In genomic region chr5:165981721-165982120, GRCh38 we compare ENCODE assay signal across 26 cellular contexts.
"Had no signal": no experiment of that assay in that cellular context is flagged by ENCODE, and none has a peak within 500 bp of the region (broad histone marks: within the 10 kb centered on the region; RNA-seq: fewer than 3 reads in every experiment).

No MANE protein-coding gene starts in this region.

- H3K27me3 Mint-ChIP-seq: progenitor cell of endocrine pancreas; stimulated activated naive B cell treated with anti-CD40 and anti-IgM and Interleukin-4, amounts not matched to agents 10 μg/mL and 1 μg/mL and 100 μg/mL, for 72 hours had no signal

- H2AFZ ChIP-seq: neural progenitor cell had no signal

- H3K27ac Mint-ChIP-seq: immature natural killer cell; natural killer cell; nephron progenitor cell; neural progenitor cell; progenitor cell of endocrine pancreas; stimulated activated naive B cell treated with anti-CD40 and anti-IgM and Interleukin-4, amounts not matched to agents 10 μg/mL and 1 μg/mL and 100 μg/mL, for 72 hours had no signal

- H3K4me3 Mint-ChIP-seq: immature natural killer cell; natural killer cell; nephron progenitor cell; neural progenitor cell; stimulated activated naive B cell treated with anti-CD40 and anti-IgM and Interleukin-4, amounts not matched to agents 10 μg/mL and 1 μg/mL and 100 μg/mL, for 72 hours had no signal

- H3K4me1 Mint-ChIP-seq: immature natural killer cell; natural killer cell; nephron progenitor cell; neural progenitor cell; stimulated activated naive B cell treated with anti-CD40 and anti-IgM and Interleukin-4, amounts not matched to agents 10 μg/mL and 1 μg/mL and 100 μg/mL, for 72 hours had no signal

- DNase-seq: hypothalamus; immature natural killer cell; kidney; left colon; left lung; lower lobe of right lung; mammary epithelial cell; mesenchymal stem cell; natural killer cell; nephron progenitor cell; ovary; right lobe of liver; stimulated activated CD4-positive, alpha-beta T cell treated with anti-CD3 and anti-CD28 coated beads, Interleukin-12 subunit alpha, Interleukin-12 subunit beta, amount 100 ng/mL, for 4 hours; stimulated activated CD4-positive, alpha-beta T cell treated with anti-CD3 and anti-CD28 coated beads, Interleukin-15, amount 100 ng/mL, for 24 hours; stimulated activated CD4-positive, alpha-beta T cell treated with anti-CD3 and anti-CD28 coated beads, Interleukin-2, amount 100 ng/mL, for 24 hours; stimulated activated CD4-positive, alpha-beta T cell treated with anti-CD3 and anti-CD28 coated beads, Interleukin-4, amount 100 ng/mL, for 1 hour; stimulated activated naive B cell treated with anti-CD40 and anti-IgM and Interleukin-4, amounts not matched to agents 10 μg/mL and 1 μg/mL and 100 μg/mL, for 72 hours; stimulated activated naive CD8-positive, alpha-beta T cell treated with anti-CD3 and anti-CD28 coated beads, Interleukin-15, Interleukin-2, amounts not matched to agents 100 U/mL and 50 U/mL, for 24 hours; tibial artery; trophoblast cell; upper lobe of right lung had no signal

- H3K36me3 ChIP-seq: left lung, lower lobe of right lung, neural progenitor cell, ovary, right atrium auricular region, right lobe of liver, suprapubic skin, thoracic aorta, tibial artery, upper lobe of right lung had no signal

- H3K9me3 ChIP-seq: left lung, lower lobe of right lung, ovary, right atrium auricular region, right lobe of liver, suprapubic skin, thoracic aorta, tibial artery, upper lobe of right lung had no signal

- H3K4me3 ChIP-seq: left lung, lower lobe of right lung, neural progenitor cell, ovary, right atrium auricular region, right lobe of liver, suprapubic skin, thoracic aorta, tibial artery, upper lobe of right lung had no signal

- H3K27me3 ChIP-seq: left lung, neural progenitor cell, ovary, right atrium auricular region, right lobe of liver, suprapubic skin, tibial artery, upper lobe of right lung had no signal

- H3K9me3 Mint-ChIP-seq: nephron progenitor cell, neural progenitor cell had no signal

- H3K4me2 ChIP-seq: neural progenitor cell had no signal

- H3K36me3 Mint-ChIP-seq: immature natural killer cell; neural progenitor cell; stimulated activated naive B cell treated with anti-CD40 and anti-IgM and Interleukin-4, amounts not matched to agents 10 μg/mL and 1 μg/mL and 100 μg/mL, for 72 hours had no signal

- H3K9ac ChIP-seq: neural progenitor cell had no signal

- H3K4me1 ChIP-seq: left lung, lower lobe of right lung, neural progenitor cell, right atrium auricular region, right lobe of liver, suprapubic skin, tibial artery, upper lobe of right lung had no signal

- H3K27ac ChIP-seq: left lung, lower lobe of right lung, neural progenitor cell, ovary, right atrium auricular region, right lobe of liver, suprapubic skin, thoracic aorta, tibial artery, upper lobe of right lung had no signal

- ATAC-seq: left colon; left lung; lower lobe of right lung; natural killer cell; right lobe of liver; stimulated activated naive B cell treated with anti-CD40 and anti-IgM and Interleukin-4, amounts not matched to agents 10 μg/mL and 1 μg/mL and 100 μg/mL, for 72 hours; stimulated activated naive CD8-positive, alpha-beta T cell treated with anti-CD3 and anti-CD28 coated beads, Interleukin-15, Interleukin-2, amounts not matched to agents 100 U/mL and 50 U/mL, for 24 hours; upper lobe of right lung had no signal
